8 cellular contexts compared by ENCODE assay signal in genomic region chr3:52685705-52686691, GRCh38. TPM values are rescaled to one million over a fixed set of nuclear protein-coding genes. Genes with fewer than 3 reads are reported as not detected.
DNase-seq lines count a peak whose midpoint lies in the region; ATAC-seq and TF ChIP-seq lines count a peak whose summit lies in the region.

Gene GNL3 (plus strand): TSS chr3:52686032. CDS start chr3:52686093, 61 bp downstream.
Gene PBRM1 (minus strand): TSS chr3:52685913.

- DNase-seq in GM12865 (ENCODE audit: low read depth) (peak; percentile 98), NCI-H128 (lab: John Stamatoyannopoulos, UW; ENCODE audit: unreplicated experiment) (peak; percentile 78), T-cell (peak; percentile 86 to 93 (median 90)), adipocyte (ENCODE audit: low read depth) (peak; percentile 97), cardiac muscle cell (ENCODE audit: low read depth in 1 of 2, low spot score in 1 of 2) (peak; percentile 97), tibial artery (peak; percentile 92 to 97)

- no peaks in the 10 kb centered on the region for H3K27me3 Mint-ChIP-seq in T-cell

- peaks cover 19% of the 10 kb centered on the region for H3K79me2 ChIP-seq in parathyroid adenoma

- intact Hi-C loops in tibial artery (cut with DNase I; ENCODE audit: low total_unique reads): loop anchor here (10.0 kb wide), 1 partner anchor 231 kb away; the partner anchor contains the start of genes NISCH and TNNC1

- H3K27me3 ChIP-seq in adipocyte (replicated peaks; ENCODE audit: control insufficient read depth, insufficient read depth, low read length) (no peaks in the 10 kb centered on the region), cardiac muscle cell (no peaks in the 10 kb centered on the region), parathyroid adenoma (ENCODE audit: control insufficient read depth, insufficient read depth, low read length) (no peaks in the 10 kb centered on the region), tibial artery (no peaks in the 10 kb centered on the region)

- H3K4me3 ChIP-seq in GM12865 (ENCODE audit: low read depth, low read length): peak within 1 kb of the TSS; percentile 87
- peak within 1 kb of the TSS; percentile 94 for H3K4me3 ChIP-seq in adipocyte (ENCODE audit: low read length)
- peak within 1 kb of the TSS; percentile 91 for H3K4me3 ChIP-seq in cardiac muscle cell
- peak within 1 kb of the TSS; percentile 83 for H3K4me3 ChIP-seq in parathyroid adenoma (ENCODE audit: low read depth, low read length)
- peak within 1 kb of the TSS; percentile 71 to 74 for H3K4me3 ChIP-seq in tibial artery

- peak within 1 kb of the TSS; percentile 96 to 99 (median 99) for H3K4me3 Mint-ChIP-seq in T-cell

- H3K9me3 ChIP-seq in adipocyte (ENCODE audit: control insufficient read depth, low read length) (no peaks in the 10 kb centered on the region), cardiac muscle cell (ENCODE audit: low read depth) (no peaks in the 10 kb centered on the region), parathyroid adenoma (ENCODE audit: control insufficient read depth, low read length) (no peaks in the 10 kb centered on the region), tibial artery (no peaks in the 10 kb centered on the region)

- H3K4me1 ChIP-seq in adipocyte (ENCODE audit: control insufficient read depth, insufficient read depth, low read length) (peaks cover 64% of the 10 kb centered on the region), cardiac muscle cell (ENCODE audit: low read depth) (peaks cover 22% of the 10 kb centered on the region), parathyroid adenoma (peaks cover 3% of the 10 kb centered on the region), tibial artery (peaks cover 0 to 53% (median 32%) of the 10 kb centered on the region in 4 donors)

- H3K9me3 Mint-ChIP-seq in T-cell: no peaks in the 10 kb centered on the region

- ATAC-seq in HG02642 (IDR thresholded peaks at IDR 0.05; ENCODE audit: poor library complexity, unreplicated experiment): peak; percentile 82
- peak; percentile 86 to 91 (median 88) for ATAC-seq in T-cell (replicated peaks in 1 of 4)

- peak within 1 kb of the TSS; percentile 99 for H3K9ac ChIP-seq in adipocyte (ENCODE audit: low read length)
- no peak within 1 kb of the TSS for H3K9ac ChIP-seq in parathyroid adenoma

- TF ChIP-seq CTCF in GM12865 (IDR thresholded peaks at IDR 0.05; ENCODE audit: insufficient read depth, low read depth, low read length, missing control alignments) (no peak), cardiac muscle cell (IDR thresholded peaks at IDR 0.05; ENCODE audit: low read depth, low read length) (no peak), parathyroid adenoma (IDR thresholded peaks at IDR 0.05) (no peak), tibial artery (IDR thresholded peaks at IDR 0.05) (no peak)

- CTCF ChIA-PET in T-cell (lab: Charles Lee): no interaction called here

- POLR2A ChIA-PET in T-cell (lab: Charles Lee): interaction anchor here (0.5 to 1.4 kb wide), 2 partner anchors 20 to 23 kb away, joined by 4 to 6 read pairs; partner anchors contain the start of gene SPCS1 (in 1 of the 2)

- H3K27ac ChIP-seq in cardiac muscle cell (peak within 1 kb of the TSS; percentile 99), parathyroid adenoma (peak within 1 kb of the TSS; percentile 80), tibial artery (peak within 1 kb of the TSS; percentile 90 to 99)

- peak within 1 kb of the TSS; percentile 83 for H2AFZ ChIP-seq in parathyroid adenoma

- peaks cover 39 to 67% (median 65%) of the 10 kb centered on the region in 3 donors for H3K4me1 Mint-ChIP-seq in T-cell

- H3K36me3 ChIP-seq in adipocyte (ENCODE audit: control insufficient read depth, insufficient read depth, low read length, severe bottlenecking) (peaks cover 41% of the 10 kb centered on the region), cardiac muscle cell (peaks cover 38% of the 10 kb centered on the region), parathyroid adenoma (ENCODE audit: control insufficient read depth, insufficient read depth, low read length) (no peaks in the 10 kb centered on the region), tibial artery (peaks cover 38 to 41% (median 40%) of the 10 kb centered on the region in 3 donors)

- peaks cover 39% of the 10 kb centered on the region for H3K36me3 Mint-ChIP-seq in T-cell

- peak within 1 kb of the TSS; percentile 97 to 98 for H3K27ac Mint-ChIP-seq in T-cell

- peak within 1 kb of the TSS; percentile 92 for H3K4me2 ChIP-seq in parathyroid adenoma (ENCODE audit: low read length)

RNA-seq across cellular contexts. Expression of gene GNL3, which starts in this region (rescaled TPM):
- total RNA-seq in T-cell: 100 to 1,000 TPM in 2 of 5 donors, 10 to 100 TPM in 3; 77.1 to 110 (median 86.6) TPM
- total RNA-seq in cardiac muscle cell: 53.8 and 57.3 TPM in 2 replicates
- 83.2 and 92.2 TPM in 2 replicates for polyA plus RNA-seq in cardiac muscle cell

RNA-seq across cellular contexts. Expression of gene PBRM1, which starts in this region (rescaled TPM):
- total RNA-seq in T-cell (10 to 100 TPM; 57.4 to 73.3 (median 63.3) TPM), cardiac muscle cell (48.8 and 76.2 TPM in 2 replicates)
- 64.0 and 66.4 TPM in 2 replicates for polyA plus RNA-seq in cardiac muscle cell

Comparison
In these comparisons a context has a peak if more than half of its experiments do, and no peak if none do; other contexts are left out.
1. Peak in every context shown above with its lines: DNase-seq, ATAC-seq, H3K4me3 ChIP-seq and H3K27ac ChIP-seq.